ENCODE assay signal across 2 cellular contexts in the genomic region with DNA sequence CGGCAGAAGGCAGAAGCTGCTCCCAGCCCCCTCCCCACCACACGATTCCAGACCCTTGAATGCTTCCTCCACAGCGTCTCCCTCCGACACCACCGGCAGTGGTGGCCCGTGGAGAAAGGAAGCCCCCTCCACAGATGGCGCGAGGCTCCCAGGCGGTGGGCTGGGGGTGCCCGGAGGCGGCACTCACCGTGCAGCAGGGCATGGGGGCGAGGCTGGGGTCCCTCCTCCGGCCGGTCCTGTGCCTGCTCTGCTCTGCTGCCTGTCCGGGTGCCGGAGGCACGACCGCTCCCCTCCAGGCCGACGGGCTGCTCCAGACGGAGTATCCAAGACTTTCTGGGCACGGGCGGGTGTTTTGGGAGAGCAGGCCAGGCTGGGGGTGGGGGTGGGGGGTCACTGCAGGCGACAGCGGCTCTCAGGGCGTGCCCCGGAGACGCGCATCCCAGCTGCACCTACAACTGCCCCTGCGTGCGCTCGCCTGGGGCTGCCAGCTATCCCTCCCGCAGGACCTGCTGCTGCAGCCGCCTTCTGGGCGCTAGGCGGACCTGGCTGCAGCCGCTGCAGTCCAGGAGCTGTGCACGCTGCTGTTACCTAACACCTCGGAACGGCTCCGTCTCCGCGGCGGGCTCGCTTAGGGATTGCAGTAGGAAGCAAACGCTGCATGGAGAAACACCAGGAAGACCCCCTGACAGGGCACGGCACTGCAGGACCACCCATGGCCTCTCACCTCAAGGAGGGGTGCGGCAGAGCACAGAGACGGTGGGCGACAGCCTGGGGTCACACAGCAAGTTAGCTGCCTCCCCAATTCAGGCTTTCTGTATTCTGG.
A peak's percentile ranks its signal among the peaks of the same experiment; 100 is the strongest.
TF ChIP-seq lines count a peak whose summit lies in the region.

No MANE protein-coding gene starts in this region.

TF ChIP-seq in GM23338, 12 proteins besides CTCF, POLR2A, EP300 and RAD21 (continues in another document):
- TF ChIP-seq EZH2 (IDR thresholded peaks at IDR 0.05; ENCODE audit: low read depth, unreplicated experiment) (no peak), POLR2AphosphoS5 (IDR thresholded peaks at IDR 0.05; ENCODE audit: low read depth) (no peak), ETS1 (IDR thresholded peaks at IDR 0.05) (no peak), REST (IDR thresholded peaks at IDR 0.05; ENCODE audit: unreplicated experiment) (no peak), ZNF114 (CRISPR knock-in tag; IDR thresholded peaks at IDR 0.05) (no peak), EZH2phosphoT487 (IDR thresholded peaks at IDR 0.05; ENCODE audit: unreplicated experiment) (no peak)
- TF ChIP-seq, protein P1, sequence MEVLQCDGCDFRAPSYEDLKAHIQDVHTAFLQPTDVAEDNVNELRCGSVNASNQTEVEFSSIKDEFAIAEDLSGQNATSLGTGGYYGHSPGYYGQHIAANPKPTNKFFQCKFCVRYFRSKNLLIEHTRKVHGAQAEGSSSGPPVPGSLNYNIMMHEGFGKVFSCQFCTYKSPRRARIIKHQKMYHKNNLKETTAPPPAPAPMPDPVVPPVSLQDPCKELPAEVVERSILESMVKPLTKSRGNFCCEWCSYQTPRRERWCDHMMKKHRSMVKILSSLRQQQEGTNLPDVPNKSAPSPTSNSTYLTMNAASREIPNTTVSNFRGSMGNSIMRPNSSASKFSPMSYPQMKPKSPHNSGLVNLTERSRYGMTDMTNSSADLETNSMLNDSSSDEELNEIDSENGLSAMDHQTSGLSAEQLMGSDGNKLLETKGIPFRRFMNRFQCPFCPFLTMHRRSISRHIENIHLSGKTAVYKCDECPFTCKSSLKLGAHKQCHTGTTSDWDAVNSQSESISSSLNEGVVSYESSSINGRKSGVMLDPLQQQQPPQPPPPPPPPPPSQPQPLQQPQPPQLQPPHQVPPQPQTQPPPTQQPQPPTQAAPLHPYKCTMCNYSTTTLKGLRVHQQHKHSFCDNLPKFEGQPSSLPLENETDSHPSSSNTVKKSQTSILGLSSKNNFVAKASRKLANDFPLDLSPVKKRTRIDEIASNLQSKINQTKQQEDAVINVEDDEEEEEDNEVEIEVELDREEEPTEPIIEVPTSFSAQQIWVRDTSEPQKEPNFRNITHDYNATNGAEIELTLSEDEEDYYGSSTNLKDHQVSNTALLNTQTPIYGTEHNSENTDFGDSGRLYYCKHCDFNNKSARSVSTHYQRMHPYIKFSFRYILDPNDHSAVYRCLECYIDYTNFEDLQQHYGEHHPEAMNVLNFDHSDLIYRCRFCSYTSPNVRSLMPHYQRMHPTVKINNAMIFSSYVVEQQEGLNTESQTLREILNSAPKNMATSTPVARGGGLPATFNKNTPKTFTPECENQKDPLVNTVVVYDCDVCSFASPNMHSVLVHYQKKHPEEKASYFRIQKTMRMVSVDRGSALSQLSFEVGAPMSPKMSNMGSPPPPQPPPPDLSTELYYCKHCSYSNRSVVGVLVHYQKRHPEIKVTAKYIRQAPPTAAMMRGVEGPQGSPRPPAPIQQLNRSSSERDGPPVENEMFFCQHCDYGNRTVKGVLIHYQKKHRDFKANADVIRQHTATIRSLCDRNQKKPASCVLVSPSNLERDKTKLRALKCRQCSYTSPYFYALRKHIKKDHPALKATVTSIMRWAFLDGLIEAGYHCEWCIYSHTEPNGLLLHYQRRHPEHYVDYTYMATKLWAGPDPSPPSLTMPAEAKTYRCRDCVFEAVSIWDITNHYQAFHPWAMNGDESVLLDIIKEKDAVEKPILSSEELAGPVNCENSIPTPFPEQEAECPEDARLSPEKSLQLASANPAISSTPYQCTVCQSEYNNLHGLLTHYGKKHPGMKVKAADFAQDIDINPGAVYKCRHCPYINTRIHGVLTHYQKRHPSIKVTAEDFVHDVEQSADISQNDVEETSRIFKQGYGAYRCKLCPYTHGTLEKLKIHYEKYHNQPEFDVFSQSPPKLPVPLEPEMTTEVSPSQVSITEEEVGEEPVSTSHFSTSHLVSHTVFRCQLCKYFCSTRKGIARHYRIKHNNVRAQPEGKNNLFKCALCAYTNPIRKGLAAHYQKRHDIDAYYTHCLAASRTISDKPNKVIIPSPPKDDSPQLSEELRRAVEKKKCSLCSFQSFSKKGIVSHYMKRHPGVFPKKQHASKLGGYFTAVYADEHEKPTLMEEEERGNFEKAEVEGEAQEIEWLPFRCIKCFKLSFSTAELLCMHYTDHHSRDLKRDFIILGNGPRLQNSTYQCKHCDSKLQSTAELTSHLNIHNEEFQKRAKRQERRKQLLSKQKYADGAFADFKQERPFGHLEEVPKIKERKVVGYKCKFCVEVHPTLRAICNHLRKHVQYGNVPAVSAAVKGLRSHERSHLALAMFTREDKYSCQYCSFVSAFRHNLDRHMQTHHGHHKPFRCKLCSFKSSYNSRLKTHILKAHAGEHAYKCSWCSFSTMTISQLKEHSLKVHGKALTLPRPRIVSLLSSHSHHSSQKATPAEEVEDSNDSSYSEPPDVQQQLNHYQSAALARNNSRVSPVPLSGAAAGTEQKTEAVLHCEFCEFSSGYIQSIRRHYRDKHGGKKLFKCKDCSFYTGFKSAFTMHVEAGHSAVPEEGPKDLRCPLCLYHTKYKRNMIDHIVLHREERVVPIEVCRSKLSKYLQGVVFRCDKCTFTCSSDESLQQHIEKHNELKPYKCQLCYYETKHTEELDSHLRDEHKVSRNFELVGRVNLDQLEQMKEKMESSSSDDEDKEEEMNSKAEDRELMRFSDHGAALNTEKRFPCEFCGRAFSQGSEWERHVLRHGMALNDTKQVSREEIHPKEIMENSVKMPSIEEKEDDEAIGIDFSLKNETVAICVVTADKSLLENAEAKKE (CRISPR knock-in tag; IDR thresholded peaks at IDR 0.05): no peak

TF ChIP-seq in endothelial cell of umbilical vein, 7 proteins besides CTCF, POLR2A, EP300 and RAD21:
- TF ChIP-seq, protein P2, sequence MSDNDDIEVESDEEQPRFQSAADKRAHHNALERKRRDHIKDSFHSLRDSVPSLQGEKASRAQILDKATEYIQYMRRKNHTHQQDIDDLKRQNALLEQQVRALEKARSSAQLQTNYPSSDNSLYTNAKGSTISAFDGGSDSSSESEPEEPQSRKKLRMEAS (IDR thresholded peaks at IDR 0.05; ENCODE audit: insufficient read depth, insufficient read length): no peak
- TF ChIP-seq EZH2 (IDR thresholded peaks at IDR 0.05; ENCODE audit: borderline replicate concordance, low read depth, low read length, severe bottlenecking): peak; percentile 22
